ENCODE assay signal across 1 cellular context in the genomic region with DNA sequence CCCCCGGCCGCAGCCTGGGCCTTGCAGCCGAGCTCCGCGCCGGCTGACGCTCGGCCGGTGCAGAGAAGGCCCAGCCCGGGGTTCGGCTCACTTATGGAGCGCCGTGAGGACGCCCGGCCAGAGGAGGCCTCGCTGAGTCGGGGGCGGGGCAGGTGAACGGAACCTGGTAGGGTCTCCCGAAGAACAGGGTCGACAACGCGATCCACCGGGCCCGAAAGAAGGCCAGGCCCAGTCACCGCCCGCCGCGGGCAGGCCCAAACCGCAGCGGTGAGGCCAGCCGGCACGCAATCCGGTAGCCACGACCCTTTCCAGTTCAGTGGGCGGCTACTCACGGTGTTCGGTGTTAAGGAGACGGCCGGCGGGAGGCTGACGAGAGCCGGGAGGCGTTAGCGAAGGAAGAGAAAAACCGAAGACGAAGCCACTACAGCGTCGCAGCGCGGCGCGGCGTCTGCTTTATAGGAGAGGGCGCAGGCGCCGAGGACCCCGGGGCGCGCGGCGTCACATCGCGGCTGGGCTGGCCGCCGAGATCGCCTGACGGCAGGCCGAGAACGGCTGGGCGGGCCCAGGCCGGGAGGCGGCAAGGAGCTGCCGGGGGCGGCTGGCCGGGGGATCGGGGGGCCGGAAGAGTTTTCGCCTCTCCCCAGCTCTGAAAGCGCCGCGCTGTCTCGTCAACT.
A peak's percentile ranks its signal among the peaks of the same experiment; 100 is the strongest.
TF ChIP-seq lines count a peak whose summit lies in the region.

Gene SKP1, minus strand, starts transcription at position 428 of the 674 bp plus-strand sequence. CDS start 2,928 bp downstream, outside the sequence.

TF ChIP-seq in HepG2, 621 proteins besides CTCF, POLR2A, EP300 and RAD21 (continued from another document and continues in another):
- TF ChIP-seq, protein P1, sequence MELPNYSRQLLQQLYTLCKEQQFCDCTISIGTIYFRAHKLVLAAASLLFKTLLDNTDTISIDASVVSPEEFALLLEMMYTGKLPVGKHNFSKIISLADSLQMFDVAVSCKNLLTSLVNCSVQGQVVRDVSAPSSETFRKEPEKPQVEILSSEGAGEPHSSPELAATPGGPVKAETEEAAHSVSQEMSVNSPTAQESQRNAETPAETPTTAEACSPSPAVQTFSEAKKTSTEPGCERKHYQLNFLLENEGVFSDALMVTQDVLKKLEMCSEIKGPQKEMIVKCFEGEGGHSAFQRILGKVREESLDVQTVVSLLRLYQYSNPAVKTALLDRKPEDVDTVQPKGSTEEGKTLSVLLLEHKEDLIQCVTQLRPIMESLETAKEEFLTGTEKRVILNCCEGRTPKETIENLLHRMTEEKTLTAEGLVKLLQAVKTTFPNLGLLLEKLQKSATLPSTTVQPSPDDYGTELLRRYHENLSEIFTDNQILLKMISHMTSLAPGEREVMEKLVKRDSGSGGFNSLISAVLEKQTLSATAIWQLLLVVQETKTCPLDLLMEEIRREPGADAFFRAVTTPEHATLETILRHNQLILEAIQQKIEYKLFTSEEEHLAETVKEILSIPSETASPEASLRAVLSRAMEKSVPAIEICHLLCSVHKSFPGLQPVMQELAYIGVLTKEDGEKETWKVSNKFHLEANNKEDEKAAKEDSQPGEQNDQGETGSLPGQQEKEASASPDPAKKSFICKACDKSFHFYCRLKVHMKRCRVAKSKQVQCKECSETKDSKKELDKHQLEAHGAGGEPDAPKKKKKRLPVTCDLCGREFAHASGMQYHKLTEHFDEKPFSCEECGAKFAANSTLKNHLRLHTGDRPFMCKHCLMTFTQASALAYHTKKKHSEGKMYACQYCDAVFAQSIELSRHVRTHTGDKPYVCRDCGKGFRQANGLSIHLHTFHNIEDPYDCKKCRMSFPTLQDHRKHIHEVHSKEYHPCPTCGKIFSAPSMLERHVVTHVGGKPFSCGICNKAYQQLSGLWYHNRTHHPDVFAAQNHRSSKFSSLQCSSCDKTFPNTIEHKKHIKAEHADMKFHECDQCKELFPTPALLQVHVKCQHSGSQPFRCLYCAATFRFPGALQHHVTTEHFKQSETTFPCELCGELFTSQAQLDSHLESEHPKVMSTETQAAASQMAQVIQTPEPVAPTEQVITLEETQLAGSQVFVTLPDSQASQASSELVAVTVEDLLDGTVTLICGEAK (IDR thresholded peaks at IDR 0.05), result no peak
- TF ChIP-seq, protein P1 (CRISPR knock-in tag; IDR thresholded peaks at IDR 0.05), result no peak; the same call in 1 of the 2 replicates
- no peak for TF ChIP-seq ZNF7 (CRISPR knock-in tag; IDR thresholded peaks at IDR 0.05)
- TF ChIP-seq ZNF567 (CRISPR knock-in tag; IDR thresholded peaks at IDR 0.05; ENCODE audit: borderline replicate concordance), result peak; percentile 83; the same call in 1 of the 2 replicates
- peak; percentile 46; the same call in 1 of the 2 replicates for TF ChIP-seq CCDC6 (CRISPR knock-in tag; IDR thresholded peaks at IDR 0.05)
- no peak for TF ChIP-seq ZEB1 (IDR thresholded peaks at IDR 0.05; ENCODE audit: insufficient replicate concordance, low read depth)
- TF ChIP-seq, protein P2, sequence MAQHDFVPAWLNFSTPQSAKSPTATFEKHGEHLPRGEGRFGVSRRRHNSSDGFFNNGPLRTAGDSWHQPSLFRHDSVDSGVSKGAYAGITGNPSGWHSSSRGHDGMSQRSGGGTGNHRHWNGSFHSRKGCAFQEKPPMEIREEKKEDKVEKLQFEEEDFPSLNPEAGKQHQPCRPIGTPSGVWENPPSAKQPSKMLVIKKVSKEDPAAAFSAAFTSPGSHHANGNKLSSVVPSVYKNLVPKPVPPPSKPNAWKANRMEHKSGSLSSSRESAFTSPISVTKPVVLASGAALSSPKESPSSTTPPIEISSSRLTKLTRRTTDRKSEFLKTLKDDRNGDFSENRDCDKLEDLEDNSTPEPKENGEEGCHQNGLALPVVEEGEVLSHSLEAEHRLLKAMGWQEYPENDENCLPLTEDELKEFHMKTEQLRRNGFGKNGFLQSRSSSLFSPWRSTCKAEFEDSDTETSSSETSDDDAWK (CRISPR knock-in tag; IDR thresholded peaks at IDR 0.05), result no peak
- TF ChIP-seq HMGXB4 (CRISPR knock-in tag; IDR thresholded peaks at IDR 0.05; ENCODE audit: borderline replicate concordance in 1 of 2, low read depth in 1 of 2), result peak; percentile 85 to 86; a peak in 3 of 4 replicates
- TF ChIP-seq ZFP37 (CRISPR knock-in tag; IDR thresholded peaks at IDR 0.05; ENCODE audit: borderline replicate concordance), result peak; percentile 76; the same call in 1 of the 2 replicates
- TF ChIP-seq NFIC (IDR thresholded peaks at IDR 0.05; ENCODE audit: low read length), result no peak
- TF ChIP-seq ZNF232 (CRISPR knock-in tag; IDR thresholded peaks at IDR 0.05; ENCODE audit: borderline replicate concordance), result peak; percentile 93
- peak; percentile 76 for TF ChIP-seq NR2C2 (CRISPR knock-in tag; IDR thresholded peaks at IDR 0.05; ENCODE audit: borderline replicate concordance)
- TF ChIP-seq KAT2B (IDR thresholded peaks at IDR 0.05; ENCODE audit: borderline replicate concordance, low read depth, low read length), result no peak
- no peak for TF ChIP-seq ETV6 (CRISPR knock-in tag; conservative IDR thresholded peaks at IDR 0.05)
- TF ChIP-seq TAF1 (CRISPR knock-in tag; IDR thresholded peaks at IDR 0.05), result peak; percentile 95
- TF ChIP-seq ZNF230 (CRISPR knock-in tag; IDR thresholded peaks at IDR 0.05), result 0 out of 2 replicates have a peak, but pooled peaks have one; percentile 62
- no peak; the same call in none of the 2 replicates for TF ChIP-seq ZNF124 (CRISPR knock-in tag; IDR thresholded peaks at IDR 0.05)
- TF ChIP-seq SYNCRIP (IDR thresholded peaks at IDR 0.05; ENCODE audit: insufficient read depth, low read depth, low read length), result no peak
- no peak for TF ChIP-seq ZBTB46 (CRISPR knock-in tag; IDR thresholded peaks at IDR 0.05; ENCODE audit: borderline replicate concordance)
- TF ChIP-seq KAT8 (CRISPR knock-in tag; IDR thresholded peaks at IDR 0.05), result peak; percentile 92
- TF ChIP-seq NR3C1 (CRISPR knock-in tag; IDR thresholded peaks at IDR 0.05), result no peak
- TF ChIP-seq RAD51 (IDR thresholded peaks at IDR 0.05; ENCODE audit: borderline replicate concordance), result no peak
- no peak for TF ChIP-seq ESRRA (CRISPR knock-in tag; IDR thresholded peaks at IDR 0.05; ENCODE audit: low read depth)
- no peak for TF ChIP-seq THAP9 (CRISPR knock-in tag; IDR thresholded peaks at IDR 0.05; ENCODE audit: borderline replicate concordance)
- 0 out of 2 replicates have a peak, but pooled peaks have one; percentile 75 for TF ChIP-seq FOXJ3 (CRISPR knock-in tag; IDR thresholded peaks at IDR 0.05; ENCODE audit: borderline replicate concordance)
- peak; percentile 99 for TF ChIP-seq POLR2G (IDR thresholded peaks at IDR 0.05; ENCODE audit: low read depth, low read length)
- TF ChIP-seq CC2D1A (CRISPR knock-in tag; IDR thresholded peaks at IDR 0.05), result no peak
- TF ChIP-seq NFE2L1 (CRISPR knock-in tag; IDR thresholded peaks at IDR 0.05; ENCODE audit: borderline replicate concordance), result peak; percentile 83; the same call in 1 of the 2 replicates
- TF ChIP-seq ZBTB7B (CRISPR knock-in tag; IDR thresholded peaks at IDR 0.05), result peak; percentile 53; the same call in 1 of the 2 replicates
- TF ChIP-seq, protein P3, sequence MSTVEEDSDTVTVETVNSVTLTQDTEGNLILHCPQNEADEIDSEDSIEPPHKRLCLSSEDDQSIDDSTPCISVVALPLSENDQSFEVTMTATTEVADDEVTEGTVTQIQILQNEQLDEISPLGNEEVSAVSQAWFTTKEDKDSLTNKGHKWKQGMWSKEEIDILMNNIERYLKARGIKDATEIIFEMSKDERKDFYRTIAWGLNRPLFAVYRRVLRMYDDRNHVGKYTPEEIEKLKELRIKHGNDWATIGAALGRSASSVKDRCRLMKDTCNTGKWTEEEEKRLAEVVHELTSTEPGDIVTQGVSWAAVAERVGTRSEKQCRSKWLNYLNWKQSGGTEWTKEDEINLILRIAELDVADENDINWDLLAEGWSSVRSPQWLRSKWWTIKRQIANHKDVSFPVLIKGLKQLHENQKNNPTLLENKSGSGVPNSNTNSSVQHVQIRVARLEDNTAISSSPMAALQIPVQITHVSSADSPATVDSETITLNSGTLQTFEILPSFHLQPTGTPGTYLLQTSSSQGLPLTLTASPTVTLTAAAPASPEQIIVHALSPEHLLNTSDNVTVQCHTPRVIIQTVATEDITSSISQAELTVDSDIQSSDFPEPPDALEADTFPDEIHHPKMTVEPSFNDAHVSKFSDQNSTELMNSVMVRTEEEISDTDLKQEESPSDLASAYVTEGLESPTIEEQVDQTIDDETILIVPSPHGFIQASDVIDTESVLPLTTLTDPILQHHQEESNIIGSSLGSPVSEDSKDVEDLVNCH (CRISPR knock-in tag; IDR thresholded peaks at IDR 0.05), result no peak
- TF ChIP-seq MAFG (CRISPR knock-in tag; IDR thresholded peaks at IDR 0.05), result no peak
- no peak for TF ChIP-seq IRF1 (CRISPR knock-in tag; IDR thresholded peaks at IDR 0.05; ENCODE audit: low read depth)
- TF ChIP-seq, protein P4, sequence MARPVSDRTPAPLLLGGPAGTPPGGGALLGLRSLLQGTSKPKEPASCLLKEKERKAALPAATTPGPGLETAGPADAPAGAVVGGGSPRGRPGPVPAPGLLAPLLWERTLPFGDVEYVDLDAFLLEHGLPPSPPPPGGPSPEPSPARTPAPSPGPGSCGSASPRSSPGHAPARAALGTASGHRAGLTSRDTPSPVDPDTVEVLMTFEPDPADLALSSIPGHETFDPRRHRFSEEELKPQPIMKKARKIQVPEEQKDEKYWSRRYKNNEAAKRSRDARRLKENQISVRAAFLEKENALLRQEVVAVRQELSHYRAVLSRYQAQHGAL (CRISPR knock-in tag; IDR thresholded peaks at IDR 0.05; ENCODE audit: not compliant biosample characterization), result no peak
